20 cellular contexts compared by ENCODE assay signal in the genomic region with DNA sequence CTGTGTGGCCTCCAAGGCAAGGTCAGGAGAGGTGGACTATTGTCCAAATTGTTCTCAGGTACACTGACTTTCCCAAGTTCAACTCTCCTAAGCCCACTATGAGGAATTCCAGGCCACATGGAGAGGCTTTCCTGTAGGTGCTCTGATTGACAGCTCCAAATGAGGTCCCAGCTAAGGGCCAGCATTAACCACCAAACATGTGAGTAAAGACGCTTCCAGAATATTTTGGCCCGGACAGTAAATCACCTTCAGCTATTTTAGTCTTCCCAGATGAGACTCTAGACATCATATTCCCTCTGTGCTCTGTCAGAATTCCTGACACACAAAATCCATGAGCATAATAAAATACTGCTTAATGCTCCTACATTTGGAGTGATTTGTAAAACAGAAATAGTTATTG.
"Had no signal": no experiment of that assay in that cellular context is flagged by ENCODE, and none has a peak within 500 bp of the region (broad histone marks: within the 10 kb centered on the region; RNA-seq: fewer than 3 reads in every experiment).

No MANE protein-coding gene starts in this region.

- H2AFZ ChIP-seq: neural progenitor cell, parathyroid adenoma had no signal

- H3K36me3 ChIP-seq: neural progenitor cell, right atrium auricular region, tibial artery had no signal

- H3K79me2 ChIP-seq: parathyroid adenoma had no signal

- H3K4me3 ChIP-seq: dorsolateral prefrontal cortex, lung, neural progenitor cell, right atrium auricular region, testis, tibial artery had no signal

- H3K4me1 ChIP-seq: neural progenitor cell, parathyroid adenoma, right atrium auricular region, testis, tibial artery had no signal

- ATAC-seq: sciatic nerve; stimulated activated naive CD8-positive, alpha-beta T cell treated with anti-CD3 and anti-CD28 coated beads, Interleukin-15, Interleukin-2, amounts not matched to agents 100 U/mL and 50 U/mL, for 24 hours had no signal

- FAIRE-seq: frontal cortex, keratinocyte, small intestine had no signal

- H3K9me3 ChIP-seq: right atrium auricular region, testis, tibial artery had no signal

- H3K27me3 ChIP-seq: neural progenitor cell, right atrium auricular region, testis, tibial artery had no signal

- H3K4me2 ChIP-seq: neural progenitor cell had no signal

- H3K27ac ChIP-seq: dorsolateral prefrontal cortex, neural progenitor cell, parathyroid adenoma, right atrium auricular region, testis, tibial artery had no signal

- H3K9ac ChIP-seq: neural progenitor cell, parathyroid adenoma had no signal

- DNase-seq: dorsolateral prefrontal cortex; effector CD4-positive, alpha-beta T cell; head of caudate nucleus; naive B cell; small intestine; stimulated activated CD4-positive, alpha-beta T cell treated with anti-CD3 and anti-CD28 coated beads, Interleukin-12 subunit alpha, Interleukin-12 subunit beta, amount 100 ng/mL, for 4 hours; stimulated activated CD4-positive, alpha-beta T cell treated with anti-CD3 and anti-CD28 coated beads, Interleukin-1b, Interleukin-23, amount 100 ng/mL, for 48 hours; stimulated activated CD4-positive, alpha-beta T cell treated with anti-CD3 and anti-CD28 coated beads, Interleukin-4, amount 100 ng/mL, for 1 hour; stimulated activated CD8-positive, alpha-beta memory T cell treated with anti-CD3 and anti-CD28 coated beads, Interleukin-4, amount 100 ng/mL, for 48 hours; stimulated activated naive CD8-positive, alpha-beta T cell treated with anti-CD3 and anti-CD28 coated beads, Interleukin-15, Interleukin-2, amounts not matched to agents 100 U/mL and 50 U/mL, for 24 hours; substantia nigra; testis; tibial artery had no signal
